ENCODE assay signal across 17 cellular contexts in the genomic region with DNA sequence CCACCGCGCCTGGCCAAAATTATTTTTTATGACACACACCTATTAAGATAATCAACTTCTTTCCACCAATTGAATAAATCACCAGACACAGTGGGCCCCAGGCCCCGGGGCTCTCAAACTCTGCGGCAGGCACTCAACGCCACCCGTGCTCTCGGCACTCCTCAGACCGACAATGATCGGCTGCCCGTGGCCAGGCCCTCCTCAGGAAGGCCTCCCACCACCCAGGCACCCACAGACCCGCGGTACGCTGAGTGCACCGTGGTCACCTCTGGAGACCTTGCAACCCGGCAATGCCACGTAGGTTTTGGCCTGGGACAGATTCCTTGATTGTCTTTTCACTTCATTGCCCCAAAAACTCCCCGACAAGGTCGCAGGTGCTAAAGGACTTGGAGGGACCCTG. TPM values are rescaled to one million over a fixed set of nuclear protein-coding genes. Genes with fewer than 3 reads are reported as not detected.
DNase-seq lines count a peak whose midpoint lies in the region; ATAC-seq and TF ChIP-seq lines count a peak whose summit lies in the region.
"Had no signal": no experiment of that assay in that cellular context is flagged by ENCODE, and none has a peak within 500 bp of the region (broad histone marks: within the 10 kb centered on the region; RNA-seq: fewer than 3 reads in every experiment).

No MANE protein-coding gene starts in this region.

- H3K9me3 ChIP-seq in IMR-90 (ENCODE audit: control insufficient read depth, insufficient read depth, low read length) = no peaks in the 10 kb centered on the region
- no peaks in the 10 kb centered on the region for H3K9me3 ChIP-seq in T-helper 17 cell (ENCODE audit: control insufficient read depth, low read length, poor library complexity, severe bottlenecking)
- no peaks in the 10 kb centered on the region for H3K9me3 ChIP-seq in sigmoid colon
- H3K9me3 ChIP-seq in psoas muscle = no peaks in the 10 kb centered on the region
- H3K9me3 ChIP-seq: A549 had no signal

- no peaks in the 10 kb centered on the region for H3K79me1 ChIP-seq in IMR-90 (ENCODE audit: low read depth in 1 of 2, low read length in 2 of 2)

- H3K56ac ChIP-seq in IMR-90 (ENCODE audit: extremely low read depth, insufficient read depth, low read length) = no peak overlapping the region

- TF ChIP-seq POLR2A in IMR-90 (IDR thresholded peaks at IDR 0.05; ENCODE audit: low read depth, low read length) (no peak), sigmoid colon (IDR thresholded peaks at IDR 0.05) (no peak)

- H4K20me1 ChIP-seq in IMR-90 (ENCODE audit: insufficient read depth, low read length) = no peaks in the 10 kb centered on the region

- peaks cover 2% of the 10 kb centered on the region for H3K36me3 Mint-ChIP-seq in T-helper 17 cell (ENCODE audit: low read depth)
- H3K36me3 Mint-ChIP-seq: CD8-positive, alpha-beta T cell had no signal

- no peaks in the 10 kb centered on the region for H3K9me1 ChIP-seq in IMR-90 (ENCODE audit: insufficient read depth, low read length)

- dilution Hi-C loops in IMR-90 (cut with HindIII; ENCODE audit: low sequenced_read_pairs, unreplicated experiment) = no loop called here

- H3K27me3 ChIP-seq in IMR-90 (ENCODE audit: control insufficient read depth, insufficient read depth, low read length) = peaks cover 2% of the 10 kb centered on the region; the same call in 1 of the 2 replicates
- H3K27me3 ChIP-seq in sigmoid colon = no peaks in the 10 kb centered on the region
- H3K27me3 ChIP-seq in psoas muscle (ENCODE audit: insufficient read depth in 3 of 3, low read length in 2 of 3) = peaks cover 0 to 7% (median 3%) of the 10 kb centered on the region in 3 donors

- no peak overlapping the region for H3K4me2 ChIP-seq in IMR-90 (ENCODE audit: low read depth, low read length)
- H3K4me2 ChIP-seq: A549 had no signal

- no peak overlapping the region for H3K18ac ChIP-seq in IMR-90 (ENCODE audit: low read depth, low read length)

- no peak overlapping the region for H2BK5ac ChIP-seq in IMR-90 (ENCODE audit: low read depth, low read length, poor library complexity, severe bottlenecking)

- peaks cover 69% of the 10 kb centered on the region for H3K27me3 Mint-ChIP-seq in T-helper 17 cell

- no peak for TF ChIP-seq RAD21 in IMR-90 (IDR thresholded peaks at IDR 0.05; ENCODE audit: low read length)

- CTCF ChIA-PET in IMR-90 (lab: Yijun Ruan, JAX) = no interaction called here

- 89% methylated on average over 18 of the region's 18 CpGs; no CpG with 5 or more reads in 1 of the 2 experiments for WGBS in IMR-90 (ENCODE audit: extremely low coverage in 2 of 2, insufficient read length in 1 of 2), 2 experiments
- WGBS in sigmoid colon, 2 donors = 96 to 97% methylated on average over 18 of the region's 18 CpGs
- 96% methylated on average over 18 of the region's 18 CpGs for WGBS in psoas muscle, 3 donors

- H3K4me1 Mint-ChIP-seq in T-helper 17 cell = no peaks in the 10 kb centered on the region

- H3K14ac ChIP-seq in IMR-90 (replicated peaks; ENCODE audit: low read depth, low read length) = no peak overlapping the region

- no peak overlapping the region for H2BK120ac ChIP-seq in IMR-90 (ENCODE audit: low read depth, low read length)

- H3K36me3 ChIP-seq in IMR-90 (ENCODE audit: control insufficient read depth, insufficient read depth, low read length) (no peaks in the 10 kb centered on the region), sigmoid colon (peaks cover 0 to 15% (median 5%) of the 10 kb centered on the region in 4 donors), psoas muscle (ENCODE audit: insufficient read depth in 1 of 2, low read depth in 1 of 2) (no peaks in the 10 kb centered on the region)

- TF ChIP-seq CTCF in IMR-90 (conservative IDR thresholded peaks at IDR 0.05; ENCODE audit: low read depth, low read length) (no peak), sigmoid colon (IDR thresholded peaks at IDR 0.05) (no peak), psoas muscle (IDR thresholded peaks at IDR 0.05) (no peak)

- no peak for DNase-seq in IMR-90
- DNase-seq in T-helper 17 cell = no peak
- peak; percentile 88 for DNase-seq in mesenteric fat pad (ENCODE audit: low spot score)
- peak; percentile 48 for DNase-seq in sigmoid colon
- DNase-seq in psoas muscle = no peak
- DNase-seq in COLO668 (lab: John Stamatoyannopoulos, UW; ENCODE audit: unreplicated experiment) = no peak
- DNase-seq: 8988T; C1 segment of cervical spinal cord; CD8-positive, alpha-beta T cell; DMS 273 treated with DMSO at 0.1 percent for 48 hours; DMS79; GF-D8; GM23248; H7; HCEC 1CT had no signal

- H3K23ac ChIP-seq in IMR-90 (ENCODE audit: low read depth, low read length) = no peak overlapping the region

- no peak overlapping the region for H3K9ac ChIP-seq in IMR-90 (ENCODE audit: low read depth, low read length)
- H3K9ac ChIP-seq: GM23248 had no signal

- no TSS peak for BruUV-seq in IMR-90 (replicated peaks; lab: Mats Ljungman, UMichigan)

- peak overlapping the region; percentile 9 for H2AK9ac ChIP-seq in IMR-90 (replicated peaks; ENCODE audit: low read depth, low read length, poor library complexity)

- H4K5ac ChIP-seq in IMR-90 (ENCODE audit: low read depth, low read length) = no peak overlapping the region

- no peak overlapping the region for H3K4ac ChIP-seq in IMR-90 (ENCODE audit: low read depth, low read length)

- no peak overlapping the region for H2BK15ac ChIP-seq in IMR-90 (ENCODE audit: low read depth, low read length)

- intact Hi-C loops in IMR-90 (cut with micrococcal nuclease) = no loop called here
- intact Hi-C loops in sigmoid colon (cut with DNase I) = no loop called here
- intact Hi-C loops in psoas muscle (cut with DNase I) = no loop called here

- H2AK5ac ChIP-seq in IMR-90 (ENCODE audit: low read depth, low read length) = no peak overlapping the region

- POLR2A ChIA-PET in IMR-90 (lab: Charles Lee; ENCODE audit: unreplicated experiment) = no interaction called here

- no peak overlapping the region for H3K4me3 Mint-ChIP-seq in T-helper 17 cell
- H3K4me3 Mint-ChIP-seq: CD8-positive, alpha-beta T cell had no signal

- H3K4me3 ChIP-seq in IMR-90 (ENCODE audit: insufficient read depth, low read depth, low read length) (no peak overlapping the region), sigmoid colon (no peak overlapping the region), psoas muscle (no peak overlapping the region)
- H3K4me3 ChIP-seq: A549, GM23248 had no signal

- ATAC-seq in IMR-90 (ENCODE audit: low read depth) = no peak
- ATAC-seq in T-helper 17 cell = no peak
- ATAC-seq in GM18511 (IDR thresholded peaks at IDR 0.05; ENCODE audit: unreplicated experiment) = no peak
- no peak for ATAC-seq in psoas muscle
- ATAC-seq: A549; CD8-positive, alpha-beta T cell had no signal

- no peak overlapping the region for H2BK20ac ChIP-seq in IMR-90 (ENCODE audit: low read depth, low read length)

- H4K91ac ChIP-seq in IMR-90 (ENCODE audit: insufficient read depth, low read depth, low read length) = no peak overlapping the region

- H3K4me1 ChIP-seq in IMR-90 (ENCODE audit: control insufficient read depth, insufficient read depth, low read length) = no peaks in the 10 kb centered on the region
- H3K4me1 ChIP-seq in sigmoid colon = peaks cover 0 to 26% (median 11%) of the 10 kb centered on the region in 4 donors
- H3K4me1 ChIP-seq in psoas muscle = no peaks in the 10 kb centered on the region
- H3K4me1 ChIP-seq: A549 had no signal

- H4K8ac ChIP-seq in IMR-90 (ENCODE audit: low read depth in 2 of 2, low read length in 2 of 2) = no peak overlapping the region

- H2AFZ ChIP-seq in IMR-90 (replicated peaks; ENCODE audit: low read length, poor library complexity) = no peak overlapping the region
- H2AFZ ChIP-seq: GM23248 had no signal

- H3K27ac ChIP-seq in IMR-90 (ENCODE audit: insufficient read depth, low read length) (no peak overlapping the region), sigmoid colon (no peak overlapping the region), psoas muscle (no peak overlapping the region)
- H3K27ac ChIP-seq: A549, GM23248 had no signal

- no peak for TF ChIP-seq EP300 in sigmoid colon (IDR thresholded peaks at IDR 0.05)

- H3K27ac Mint-ChIP-seq in T-helper 17 cell = peak overlapping the region; percentile 39
- H3K27ac Mint-ChIP-seq: CD8-positive, alpha-beta T cell had no signal

- in situ Hi-C loops in IMR-90 (cut with MboI; ENCODE audit: low sequenced_read_pairs) = no loop called here

TF ChIP-seq in IMR-90, 13 proteins besides CTCF, POLR2A, EP300 and RAD21 (continues in another document):
- TF ChIP-seq, protein P1, sequence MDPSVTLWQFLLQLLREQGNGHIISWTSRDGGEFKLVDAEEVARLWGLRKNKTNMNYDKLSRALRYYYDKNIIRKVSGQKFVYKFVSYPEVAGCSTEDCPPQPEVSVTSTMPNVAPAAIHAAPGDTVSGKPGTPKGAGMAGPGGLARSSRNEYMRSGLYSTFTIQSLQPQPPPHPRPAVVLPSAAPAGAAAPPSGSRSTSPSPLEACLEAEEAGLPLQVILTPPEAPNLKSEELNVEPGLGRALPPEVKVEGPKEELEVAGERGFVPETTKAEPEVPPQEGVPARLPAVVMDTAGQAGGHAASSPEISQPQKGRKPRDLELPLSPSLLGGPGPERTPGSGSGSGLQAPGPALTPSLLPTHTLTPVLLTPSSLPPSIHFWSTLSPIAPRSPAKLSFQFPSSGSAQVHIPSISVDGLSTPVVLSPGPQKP (IDR thresholded peaks at IDR 0.05; ENCODE audit: borderline replicate concordance, low read depth, low read length) = no peak

RNA-seq across cellular contexts. Expression of a gene that starts 6.9 kb away (rescaled TPM):
- total RNA-seq in IMR-90 (2012; rRNA removed) (0.18 TPM in 1 of 2 replicates, not detected in the other), T-helper 17 cell (under 1 TPM in 1 of 2 donors, not detected in 1; 0.55 TPM), mesenteric fat pad (6.1 TPM), sigmoid colon (10 to 100 TPM in 1 of 4 donors, 1 to 10 TPM in 3; 5.6 to 10.8 (median 6.7) TPM), psoas muscle (1 to 10 TPM; 2.3 to 3.7 (median 2.8) TPM)
- polyA plus RNA-seq in IMR-90 (2012; rRNA removed) (0.36 and 0.48 TPM in 2 replicates), sigmoid colon (1 to 10 TPM; 1.2 to 2.3 (median 1.4) TPM), psoas muscle (1 to 10 TPM in 2 of 3 donors, under 1 TPM in 1; 0.65 to 3.8 (median 1.1) TPM)
- 0.23 and 0.42 TPM in 2 replicates for polyA plus RNA-seq in IMR-90 (2012; cell fraction: cytosol; rRNA removed)
- polyA plus RNA-seq in IMR-90 (2012; cell fraction: nucleus; rRNA removed; ENCODE audit: low replicate concordance) = 0.49 and 0.70 TPM in 2 replicates
- total RNA-seq: CD8-positive, alpha-beta T cell had no signal

RNA-seq across cellular contexts. Expression of a gene that starts 14.8 kb away (rescaled TPM):
- under 0.01 TPM in 2 replicates for total RNA-seq in IMR-90 (2012; rRNA removed)
- not detected in 2 replicates for polyA plus RNA-seq in IMR-90 (2012; rRNA removed)
- not detected in 2 replicates for polyA plus RNA-seq in IMR-90 (2012; cell fraction: cytosol; rRNA removed)
- polyA plus RNA-seq in IMR-90 (2012; cell fraction: nucleus; rRNA removed; ENCODE audit: low replicate concordance) = not detected in 2 replicates
- total RNA-seq in T-helper 17 cell = not detected
- 0.22 TPM for total RNA-seq in mesenteric fat pad
- total RNA-seq in sigmoid colon = 1 to 10 TPM in 1 of 4 donors, under 1 TPM in 2, not detected in 1; 0.27 to 1.1 (median 0.49) TPM
- polyA plus RNA-seq in sigmoid colon = under 1 TPM in 1 of 3 donors, not detected in 2; 0.03 TPM
- under 1 TPM in 1 of 4 donors, not detected in 3; 0.11 TPM for total RNA-seq in psoas muscle
- under 1 TPM in 1 of 3 donors, not detected in 2; 0.01 TPM for polyA plus RNA-seq in psoas muscle
- total RNA-seq: CD8-positive, alpha-beta T cell had no signal
- polyA plus RNA-seq: A549, GM23248 had no signal

Comparison
In these comparisons a context has a peak if more than half of its experiments do, and no peak if none do; other contexts are left out.
1. DNase-seq: peak in mesenteric fat pad (single experiment) and sigmoid colon (single experiment); none in IMR-90 (single experiment), T-helper 17 cell (0 of 3), psoas muscle (0 of 2) and COLO668 (single experiment).